In genomic region chr4:96833831-96834230, GRCh38 we compare ENCODE assay signal across 20 cellular contexts.
DNase-seq lines count a peak whose midpoint lies in the region; ATAC-seq and TF ChIP-seq lines count a peak whose summit lies in the region.
"Had no signal": no experiment of that assay in that cellular context is flagged by ENCODE, and none has a peak within 500 bp of the region (broad histone marks: within the 10 kb centered on the region; RNA-seq: fewer than 3 reads in every experiment).

No MANE protein-coding gene starts in this region.

- intact Hi-C loops in Right ventricle myocardium superior (cut with DNase I): no loop called here

- H3K4me3 ChIP-seq in choroid plexus epithelial cell (ENCODE audit: low read depth, low read length): no peak overlapping the region
- H3K4me3 ChIP-seq: GM23248, SJCRH30 had no signal

- no peak for ATAC-seq in Right ventricle myocardium superior (ENCODE audit: poor library complexity)
- ATAC-seq in GM21528 (IDR thresholded peaks at IDR 0.05; ENCODE audit: low FRiP score, unreplicated experiment): no peak
- no peak for ATAC-seq in HG03139 (IDR thresholded peaks at IDR 0.05; ENCODE audit: unreplicated experiment)

- no peak for TF ChIP-seq CTCF in choroid plexus epithelial cell (conservative IDR thresholded peaks at IDR 0.05; ENCODE audit: low read depth, low read length)
- no peak for TF ChIP-seq CTCF in GM10266 (IDR thresholded peaks at IDR 0.05; ENCODE audit: control insufficient read depth, insufficient read depth, low read depth, missing control alignments)

- DNase-seq in A172 (ENCODE audit: low spot score): peak; percentile 9
- DNase-seq in M059J (ENCODE audit: low read depth): peak; percentile 4
- DNase-seq in amniotic epithelial cell (ENCODE audit: low read depth): peak; percentile 39
- DNase-seq in choroid plexus epithelial cell (ENCODE audit: low read depth): peak; percentile 52
- no peak for DNase-seq in Right ventricle myocardium superior
- no peak for DNase-seq in GM10266 (ENCODE audit: extremely low spot score)
- DNase-seq: C1 segment of cervical spinal cord, DMS79 treated with DMSO at 0.1 percent for 48 hours, GM23248, HCEC 1CT, NCI-H1105 treated with DMSO at 0.1 percent for 48 hours, NCI-H187, NCI-H2107, NCI-H510A treated with DMSO at 0.1 percent for 48 hours, NCI-H82, OCI-M1, RPMI8226, SJCRH30 had no signal

Comparison
In these comparisons a context has a peak if more than half of its experiments do, and no peak if none do; other contexts are left out.
1. DNase-seq: peak in A172 (single experiment), M059J (single experiment), amniotic epithelial cell (single experiment) and choroid plexus epithelial cell (single experiment); none in Right ventricle myocardium superior (single experiment) and GM10266 (single experiment).